9 cellular contexts compared by ENCODE assay signal in the genomic region with DNA sequence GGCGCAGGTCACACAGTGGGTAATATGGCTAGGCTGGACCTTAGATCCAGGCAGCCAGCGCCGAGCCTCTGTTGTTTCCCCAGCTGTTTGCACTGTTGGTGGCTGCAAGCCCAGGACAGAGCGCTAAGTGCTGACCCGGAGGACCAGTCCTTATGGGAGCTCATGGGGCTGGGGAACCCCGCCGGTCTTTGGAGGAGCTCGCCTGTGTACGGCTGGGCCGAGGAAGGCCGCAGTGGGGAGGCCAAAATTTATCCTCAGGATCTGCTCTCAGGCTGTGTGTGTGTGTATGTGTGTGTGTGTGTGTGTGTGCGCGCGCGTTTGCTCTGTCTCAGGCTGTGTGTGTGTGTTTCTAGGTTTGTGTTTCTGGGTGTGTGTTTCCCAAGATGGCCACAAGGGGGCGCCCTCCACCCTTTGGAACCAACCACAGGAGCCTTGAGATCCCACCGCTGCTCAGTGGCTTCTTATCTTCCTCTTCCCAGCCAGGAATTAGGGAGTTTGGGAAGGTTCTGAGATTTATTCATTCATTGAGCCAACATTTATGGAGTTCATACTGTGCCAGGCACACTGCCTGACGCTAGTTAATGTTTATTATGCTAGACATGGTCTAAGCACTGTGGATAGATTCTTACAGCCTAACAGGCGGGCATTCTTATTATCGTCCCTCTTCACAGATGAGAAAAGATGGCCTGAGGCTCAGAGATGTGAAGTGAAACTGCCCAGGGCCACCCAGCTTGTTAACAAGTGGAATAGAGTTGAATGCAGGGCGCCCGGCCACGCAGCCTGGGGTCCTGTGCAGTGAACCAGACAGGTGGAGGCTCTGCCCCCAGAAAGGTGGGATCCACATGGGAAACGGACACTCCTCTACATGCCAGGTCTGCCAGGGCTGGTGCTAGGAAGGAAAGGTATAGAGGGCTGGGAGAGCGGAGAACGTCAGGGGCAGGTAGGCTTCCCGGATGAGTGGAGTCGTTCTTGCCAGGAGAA. TPM values are rescaled to one million over a fixed set of nuclear protein-coding genes. Genes with fewer than 3 reads are reported as not detected.
A peak's percentile ranks its signal among the peaks of the same experiment; 100 is the strongest.
DNase-seq lines count a peak whose midpoint lies in the region; ATAC-seq lines count a peak whose summit lies in the region.
"Had no signal": no experiment of that assay in that cellular context is flagged by ENCODE, and none has a peak within 500 bp of the region (broad histone marks: within the 10 kb centered on the region; RNA-seq: fewer than 3 reads in every experiment).

No MANE protein-coding gene starts in this region.

- peak; percentile 23 for DNase-seq in NCI-H2171 treated with DMSO at 0.1 percent for 48 hours (lab: John Stamatoyannopoulos, UW)
- DNase-seq in NCI-H2171 (lab: John Stamatoyannopoulos, UW): no peak
- peak; percentile 47 for DNase-seq in NCI-H2029 (lab: John Stamatoyannopoulos, UW)
- DNase-seq in activated CD4-positive, CD25-positive, alpha-beta regulatory T cell (lab: John Stamatoyannopoulos, UW): peak; percentile 22 to 59 (median 50)
- DNase-seq in caudate nucleus (lab: John Stamatoyannopoulos, UW): peak in 54 of 61 donors; percentile 11 to 86 (median 62)
- DNase-seq in left colon: peak in 1 of 2 donors; percentile 73
- DNase-seq in stimulated activated CD4-positive, alpha-beta T cell treated with anti-CD3 and anti-CD28 coated beads, Interleukin-4, amount 100 ng/mL, for 24 hours: peak; percentile 73

- peak; percentile 85 for ATAC-seq in left colon
- no peak for ATAC-seq in GM21367 (IDR thresholded peaks at IDR 0.05; ENCODE audit: unreplicated experiment)

- H3K27ac ChIP-seq in caudate nucleus (ENCODE audit: low read depth, low read length): peak overlapping the region; percentile 30

- intact Hi-C loops in left colon (cut with DNase I, micrococcal nuclease): no loop called here

RNA-seq across cellular contexts. Expression of a gene that starts 13.0 kb away (rescaled TPM):
- total RNA-seq in left colon: not detected
- total RNA-seq: lower leg skin had no signal

RNA-seq across cellular contexts. Expression of a gene that starts 14.6 kb away (rescaled TPM):
- total RNA-seq in left colon: 10 to 100 TPM; 16.4 to 20.6 TPM

RNA-seq across cellular contexts. Expression of a gene that starts 31.0 kb away (rescaled TPM):
- not detected for total RNA-seq in left colon

RNA-seq across cellular contexts. Expression of a gene that starts 36.2 kb away (rescaled TPM):
- total RNA-seq in left colon: 1 to 10 TPM in 1 of 2 donors, under 1 TPM in 1; 0.79 to 1.2 TPM
